10 cellular contexts compared by ENCODE assay signal in genomic region chr11:47539681-47540039, GRCh38. TPM values are rescaled to one million over a fixed set of nuclear protein-coding genes. Genes with fewer than 3 reads are reported as not detected.
DNase-seq lines count a peak whose midpoint lies in the region; ATAC-seq and TF ChIP-seq lines count a peak whose summit lies in the region.
"Had no signal": no experiment of that assay in that cellular context is flagged by ENCODE, and none has a peak within 500 bp of the region (broad histone marks: within the 10 kb centered on the region; RNA-seq: fewer than 3 reads in every experiment).

No MANE protein-coding gene starts in this region.

- H3K27ac ChIP-seq in subcutaneous abdominal adipose tissue (ENCODE audit: low read depth, low read length) (peak overlapping the region; percentile 74), esophagus muscularis mucosa (replicated peaks in 1 of 4) (peak overlapping the region in 2 of 4 donors; percentile 5 to 43)

- H3K4me3 ChIP-seq in subcutaneous abdominal adipose tissue (ENCODE audit: low read depth in 1 of 5, low read length in 5 of 5) (no peak overlapping the region), esophagus muscularis mucosa (no peak overlapping the region)
- H3K4me3 ChIP-seq: tibial artery had no signal

- no peak for ATAC-seq in activated naive CD4-positive, alpha-beta T cell treated with anti-CD3 and anti-CD28 coated beads, Interleukin-2, amount 50 U/mL, for 72 hours
- ATAC-seq in activated T-helper 17 cell treated with anti-CD3 and anti-CD28 coated beads, Interleukin-2, amount 50 U/mL, for 72 hours (replicated peaks) = no peak
- peak; percentile 60 for ATAC-seq in left lobe of liver

- H3K4me1 ChIP-seq in subcutaneous abdominal adipose tissue (ENCODE audit: control insufficient read depth in 5 of 5, insufficient read depth in 5 of 5, low read length in 5 of 5) (peaks cover 5 to 45% (median 42%) of the 10 kb centered on the region in 5 donors), esophagus muscularis mucosa (peaks cover 50 to 94% (median 88%) of the 10 kb centered on the region in 4 donors)

- CTCF ChIA-PET in activated naive CD4-positive, alpha-beta T cell treated with anti-CD3 and anti-CD28 coated beads, Interleukin-2, amount 10 ng/mL, durations not matched to agents 7 days and 5 days (lab: Charles Lee) = interaction anchor here (1.6 kb wide), 1 partner anchor 14 kb away, joined by 5 read pairs; no protein-coding TSS in a partner anchor

- H3K9ac ChIP-seq in subcutaneous abdominal adipose tissue (ENCODE audit: low read length in 5 of 5) = no peak overlapping the region

- H3K27ac Mint-ChIP-seq in activated naive CD4-positive, alpha-beta T cell treated with anti-CD3 and anti-CD28 coated beads, Interleukin-2, amount 50 U/mL, for 72 hours = peak overlapping the region; percentile 88 to 93
- H3K27ac Mint-ChIP-seq in activated naive CD4-positive, alpha-beta T cell treated with anti-CD3 and anti-CD28 coated beads, Interleukin-2, amount 10 ng/mL, durations not matched to agents 7 days and 5 days = no peak overlapping the region
- peak overlapping the region; percentile 81 for H3K27ac Mint-ChIP-seq in activated T-helper 17 cell treated with anti-CD3 and anti-CD28 coated beads, Interleukin-2, amount 50 U/mL, for 72 hours

- no peaks in the 10 kb centered on the region for H3K27me3 Mint-ChIP-seq in activated naive CD4-positive, alpha-beta T cell treated with anti-CD3 and anti-CD28 coated beads, Interleukin-2, amount 10 ng/mL, durations not matched to agents 7 days and 5 days
- no peaks in the 10 kb centered on the region for H3K27me3 Mint-ChIP-seq in activated T-helper 17 cell treated with anti-CD3 and anti-CD28 coated beads, Interleukin-2, amount 50 U/mL, for 72 hours

- H3K9me3 ChIP-seq in subcutaneous abdominal adipose tissue (ENCODE audit: control insufficient read depth in 5 of 5, low read length in 5 of 5) (no peaks in the 10 kb centered on the region), esophagus muscularis mucosa (no peaks in the 10 kb centered on the region)
- H3K9me3 ChIP-seq: tibial artery had no signal

- H3K4me3 Mint-ChIP-seq in activated naive CD4-positive, alpha-beta T cell treated with anti-CD3 and anti-CD28 coated beads, Interleukin-2, amount 10 ng/mL, durations not matched to agents 7 days and 5 days = no peak overlapping the region
- H3K4me3 Mint-ChIP-seq in activated T-helper 17 cell treated with anti-CD3 and anti-CD28 coated beads, Interleukin-2, amount 50 U/mL, for 72 hours = peak overlapping the region; percentile 71

- DNase-seq in activated naive CD4-positive, alpha-beta T cell treated with anti-CD3 and anti-CD28 coated beads, Interleukin-2, amount 50 U/mL, for 72 hours (ENCODE audit: low spot score in 2 of 2) = no peak
- DNase-seq in activated naive CD4-positive, alpha-beta T cell treated with anti-CD3 and anti-CD28 coated beads, Interleukin-2, amount 10 ng/mL, durations not matched to agents 7 days and 5 days = no peak
- DNase-seq in left lobe of liver (ENCODE audit: low spot score) (no peak), NOMO-1 (lab: John Stamatoyannopoulos, UW; ENCODE audit: unreplicated experiment in 2 of 2) (no peak), esophagus muscularis mucosa (ENCODE audit: extremely low spot score) (no peak), SIG-M5 (lab: John Stamatoyannopoulos, UW) (no peak)
- DNase-seq: tibial artery had no signal

- peaks cover 0 to 4% of the 10 kb centered on the region in 2 donors for H3K9me3 Mint-ChIP-seq in activated naive CD4-positive, alpha-beta T cell treated with anti-CD3 and anti-CD28 coated beads, Interleukin-2, amount 50 U/mL, for 72 hours
- H3K9me3 Mint-ChIP-seq in activated naive CD4-positive, alpha-beta T cell treated with anti-CD3 and anti-CD28 coated beads, Interleukin-2, amount 10 ng/mL, durations not matched to agents 7 days and 5 days = no peaks in the 10 kb centered on the region
- H3K9me3 Mint-ChIP-seq in activated T-helper 17 cell treated with anti-CD3 and anti-CD28 coated beads, Interleukin-2, amount 50 U/mL, for 72 hours = no peaks in the 10 kb centered on the region
- H3K9me3 Mint-ChIP-seq: T-helper 2 cell treated with Interferon-gamma antibody and Interleukin-4, amounts not matched to agents 5 μg/mL and 100 μg/mL, for 36 hours had no signal

- WGBS in esophagus muscularis mucosa = 36% methylated on average over 2 of the region's 2 CpGs

- H3K27me3 ChIP-seq in subcutaneous abdominal adipose tissue (ENCODE audit: control insufficient read depth in 5 of 5, insufficient read depth in 4 of 5, low read length in 5 of 5) (no peaks in the 10 kb centered on the region), esophagus muscularis mucosa (no peaks in the 10 kb centered on the region)
- H3K27me3 ChIP-seq: tibial artery had no signal

- no peak for TF ChIP-seq EP300 in esophagus muscularis mucosa (IDR thresholded peaks at IDR 0.05)

- intact Hi-C loops in esophagus muscularis mucosa (cut with DNase I) = no loop called here

- H3K36me3 ChIP-seq in subcutaneous abdominal adipose tissue (ENCODE audit: control insufficient read depth in 5 of 5, insufficient read depth in 5 of 5, low read length in 5 of 5) = no peaks in the 10 kb centered on the region
- peaks cover 0 to 5% (median 0%) of the 10 kb centered on the region in 4 donors for H3K36me3 ChIP-seq in esophagus muscularis mucosa

- peaks cover 47% of the 10 kb centered on the region for H3K4me1 Mint-ChIP-seq in activated naive CD4-positive, alpha-beta T cell treated with anti-CD3 and anti-CD28 coated beads, Interleukin-2, amount 10 ng/mL, durations not matched to agents 7 days and 5 days
- H3K4me1 Mint-ChIP-seq in activated T-helper 17 cell treated with anti-CD3 and anti-CD28 coated beads, Interleukin-2, amount 50 U/mL, for 72 hours = peaks cover 28% of the 10 kb centered on the region

- peaks cover 5 to 11% of the 10 kb centered on the region in 2 donors for H3K36me3 Mint-ChIP-seq in activated naive CD4-positive, alpha-beta T cell treated with anti-CD3 and anti-CD28 coated beads, Interleukin-2, amount 50 U/mL, for 72 hours
- peaks cover 25% of the 10 kb centered on the region for H3K36me3 Mint-ChIP-seq in activated naive CD4-positive, alpha-beta T cell treated with anti-CD3 and anti-CD28 coated beads, Interleukin-2, amount 10 ng/mL, durations not matched to agents 7 days and 5 days
- peaks cover 60% of the 10 kb centered on the region for H3K36me3 Mint-ChIP-seq in activated T-helper 17 cell treated with anti-CD3 and anti-CD28 coated beads, Interleukin-2, amount 50 U/mL, for 72 hours (ENCODE audit: low read depth)

- no peak for TF ChIP-seq POLR2A in esophagus muscularis mucosa (IDR thresholded peaks at IDR 0.05; ENCODE audit: low read depth)

- TF ChIP-seq CTCF in esophagus muscularis mucosa (IDR thresholded peaks at IDR 0.05) = no peak

RNA-seq across cellular contexts. Expression of gene CELF1, which starts 13.3 kb away (rescaled TPM):
- total RNA-seq in activated naive CD4-positive, alpha-beta T cell treated with anti-CD3 and anti-CD28 coated beads, Interleukin-2, amount 50 U/mL, for 72 hours = 100 to 1,000 TPM; 105 to 128 TPM
- total RNA-seq in activated T-helper 17 cell treated with anti-CD3 and anti-CD28 coated beads, Interleukin-2, amount 50 U/mL, for 72 hours = 100 to 1,000 TPM; 118 to 143 TPM
- total RNA-seq in left lobe of liver (78.4 TPM), esophagus muscularis mucosa (100 to 1,000 TPM in 2 of 4 donors, 10 to 100 TPM in 2; 69.6 to 151 (median 99.3) TPM)

RNA-seq across cellular contexts. Expression of gene PTPMT1, which starts 25.7 kb away (rescaled TPM):
- 10 to 100 TPM; 20.4 to 37.5 TPM for total RNA-seq in activated naive CD4-positive, alpha-beta T cell treated with anti-CD3 and anti-CD28 coated beads, Interleukin-2, amount 50 U/mL, for 72 hours
- 10 to 100 TPM; 17.8 to 39.1 TPM for total RNA-seq in activated T-helper 17 cell treated with anti-CD3 and anti-CD28 coated beads, Interleukin-2, amount 50 U/mL, for 72 hours
- total RNA-seq in left lobe of liver (23.8 TPM), esophagus muscularis mucosa (10 to 100 TPM; 63.0 to 96.4 (median 79.6) TPM)

RNA-seq across cellular contexts. Expression of gene KBTBD4, which starts 39.1 kb away (rescaled TPM):
- 10 to 100 TPM; 22.1 to 25.4 TPM for total RNA-seq in activated naive CD4-positive, alpha-beta T cell treated with anti-CD3 and anti-CD28 coated beads, Interleukin-2, amount 50 U/mL, for 72 hours
- 10 to 100 TPM; 26.9 to 27.3 TPM for total RNA-seq in activated T-helper 17 cell treated with anti-CD3 and anti-CD28 coated beads, Interleukin-2, amount 50 U/mL, for 72 hours
- 7.0 TPM for total RNA-seq in left lobe of liver
- 10 to 100 TPM; 18.7 to 31.2 (median 24.8) TPM for total RNA-seq in esophagus muscularis mucosa

RNA-seq across cellular contexts. Expression of gene NDUFS3, which starts 39.2 kb away (rescaled TPM):
- total RNA-seq in activated naive CD4-positive, alpha-beta T cell treated with anti-CD3 and anti-CD28 coated beads, Interleukin-2, amount 50 U/mL, for 72 hours = 100 to 1,000 TPM; 128 to 158 TPM
- 100 to 1,000 TPM in 1 of 2 donors, 10 to 100 TPM in 1; 90.3 to 167 TPM for total RNA-seq in activated T-helper 17 cell treated with anti-CD3 and anti-CD28 coated beads, Interleukin-2, amount 50 U/mL, for 72 hours
- total RNA-seq in left lobe of liver (58.2 TPM), esophagus muscularis mucosa (10 to 100 TPM; 53.5 to 76.7 (median 72.0) TPM)

RNA-seq across cellular contexts. Expression of gene FAM180B, which starts 46.8 kb away (rescaled TPM):
- total RNA-seq in activated naive CD4-positive, alpha-beta T cell treated with anti-CD3 and anti-CD28 coated beads, Interleukin-2, amount 50 U/mL, for 72 hours = under 1 TPM in 1 of 2 donors, not detected in 1; 0.18 TPM
- not detected for total RNA-seq in activated T-helper 17 cell treated with anti-CD3 and anti-CD28 coated beads, Interleukin-2, amount 50 U/mL, for 72 hours
- total RNA-seq in left lobe of liver (not detected), esophagus muscularis mucosa (under 1 TPM in 2 of 4 donors, not detected in 2; 0.66 to 0.80 TPM)
